Comparison of ENCODE assay signal across 1 cellular context in the genomic region with DNA sequence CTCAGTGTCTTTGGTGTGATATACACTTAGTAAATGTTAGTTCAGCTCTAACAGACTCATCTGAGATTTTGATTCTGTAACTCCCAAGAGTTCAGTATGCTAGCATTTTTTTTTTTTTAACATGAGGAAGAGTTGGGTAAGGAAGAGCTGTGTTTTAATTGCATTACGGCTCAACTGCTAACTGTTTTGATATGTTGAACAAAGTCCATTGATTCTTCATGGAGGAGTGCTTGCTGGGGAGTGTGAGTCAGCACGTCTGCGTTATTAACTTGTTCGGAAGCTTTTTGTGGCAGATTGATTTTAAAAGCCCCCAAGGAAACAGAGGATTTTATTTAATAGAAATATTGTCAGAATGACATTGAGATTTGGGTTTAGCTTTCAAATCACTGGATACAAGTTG.
TF ChIP-seq lines count a peak whose summit lies in the region.

No MANE protein-coding gene starts in this region.

TF ChIP-seq in SK-N-SH treated with all-trans-retinoic acid at 6 μM for 48 hours, 23 proteins besides CTCF, POLR2A, EP300 and RAD21 (continued from another document):
- TF ChIP-seq, protein P1, sequence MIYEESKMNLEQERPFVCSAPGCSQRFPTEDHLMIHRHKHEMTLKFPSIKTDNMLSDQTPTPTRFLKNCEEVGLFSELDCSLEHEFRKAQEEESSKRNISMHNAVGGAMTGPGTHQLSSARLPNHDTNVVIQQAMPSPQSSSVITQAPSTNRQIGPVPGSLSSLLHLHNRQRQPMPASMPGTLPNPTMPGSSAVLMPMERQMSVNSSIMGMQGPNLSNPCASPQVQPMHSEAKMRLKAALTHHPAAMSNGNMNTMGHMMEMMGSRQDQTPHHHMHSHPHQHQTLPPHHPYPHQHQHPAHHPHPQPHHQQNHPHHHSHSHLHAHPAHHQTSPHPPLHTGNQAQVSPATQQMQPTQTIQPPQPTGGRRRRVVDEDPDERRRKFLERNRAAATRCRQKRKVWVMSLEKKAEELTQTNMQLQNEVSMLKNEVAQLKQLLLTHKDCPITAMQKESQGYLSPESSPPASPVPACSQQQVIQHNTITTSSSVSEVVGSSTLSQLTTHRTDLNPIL (CRISPR knock-in tag; IDR thresholded peaks at IDR 0.05; ENCODE audit: low read depth) = no peak
- TF ChIP-seq TOX (CRISPR knock-in tag; IDR thresholded peaks at IDR 0.05; ENCODE audit: borderline replicate concordance) (no peak), ESRRG (CRISPR knock-in tag; IDR thresholded peaks at IDR 0.05) (no peak), ZNF70 (CRISPR knock-in tag; IDR thresholded peaks at IDR 0.05) (no peak), ZFP3 (CRISPR knock-in tag; IDR thresholded peaks at IDR 0.05) (no peak), POU6F1 (CRISPR knock-in tag; IDR thresholded peaks at IDR 0.05; ENCODE audit: borderline replicate concordance, low read depth) (no peak)
TF ChIP-seq in SK-N-SH treated with all-trans-retinoic acid at 6 μM for 48 hours: peak in this region for 0.
